In genomic region chr2:232434563-232435374, GRCh38 we compare ENCODE assay signal across 24 cellular contexts. TPM values are rescaled to one million over a fixed set of nuclear protein-coding genes. Genes with fewer than 3 reads are reported as not detected.
A peak's percentile ranks its signal among the peaks of the same experiment; 100 is the strongest.
DNase-seq lines count a peak whose midpoint lies in the region; ATAC-seq and TF ChIP-seq lines count a peak whose summit lies in the region.
"Had no signal": no experiment of that assay in that cellular context is flagged by ENCODE, and none has a peak within 500 bp of the region (broad histone marks: within the 10 kb centered on the region; RNA-seq: fewer than 3 reads in every experiment).

No MANE protein-coding gene starts in this region.

- in situ Hi-C loops in KBM-7 (cut with MboI; ENCODE audit: low pct_unique_long_range_greater_than_20kb, low sequenced_read_pairs): no loop called here

- no peaks in the 10 kb centered on the region for H3K36me3 ChIP-seq in HEK293 (ENCODE audit: control insufficient read depth in 2 of 2, insufficient read depth in 1 of 2, low read length in 2 of 2)
- H3K36me3 ChIP-seq: BE2C, MG63, SJSA1 had no signal

- 0 out of 2 replicates have a peak overlapping the region, but pooled peaks have one; percentile 4 for H3K27ac ChIP-seq in HEK293 (ENCODE audit: extremely low read depth, low read depth, low read length)
- H3K27ac ChIP-seq: SJSA1 had no signal

- H3K36me3 Mint-ChIP-seq in stimulated activated effector memory CD8-positive, alpha-beta T cell treated with anti-CD3 and anti-CD28 coated beads, Interleukin-12 subunit alpha, Interleukin-12 subunit beta, amount 100 ng/mL, for 72 hours: no peaks in the 10 kb centered on the region
- H3K36me3 Mint-ChIP-seq: CD4-positive, alpha-beta memory T cell; IgD-negative memory B cell had no signal

- CTCF ChIA-PET in HEK293 (lab: Yijun Ruan, JAX): interaction anchor here (0.6 to 1.8 kb wide), 9 partner anchors 13 to 631 kb away, joined by 3 to 4 read pairs (median 3); partner anchors contain the start of gene NPPC

- H3K4me3 Mint-ChIP-seq in stimulated activated effector memory CD8-positive, alpha-beta T cell treated with anti-CD3 and anti-CD28 coated beads, Interleukin-12 subunit alpha, Interleukin-12 subunit beta, amount 100 ng/mL, for 72 hours: no peak overlapping the region
- H3K4me3 Mint-ChIP-seq: CD4-positive, alpha-beta memory T cell; IgD-negative memory B cell had no signal

- no peak overlapping the region for H3K4me3 ChIP-seq in HEK293 (ENCODE audit: low read depth, low read length)
- H3K4me3 ChIP-seq: MG63, PC-9, SJSA1 had no signal

- POLR2A ChIA-PET in HEK293 (lab: Yijun Ruan, JAX): no interaction called here

- TF ChIP-seq CTCF in HEK293 (tag by site-specific recombination; IDR thresholded peaks at IDR 0.05): no peak

- H3K4me1 Mint-ChIP-seq in stimulated activated effector memory CD8-positive, alpha-beta T cell treated with anti-CD3 and anti-CD28 coated beads, Interleukin-12 subunit alpha, Interleukin-12 subunit beta, amount 100 ng/mL, for 72 hours: peaks cover 1% of the 10 kb centered on the region

- H3K9me3 ChIP-seq in HEK293 (ENCODE audit: control insufficient read depth, insufficient read depth, low read depth, low read length): no peaks in the 10 kb centered on the region
- H3K9me3 ChIP-seq: BE2C, MG63, SJSA1 had no signal

- peak; percentile 1 for DNase-seq in activated gamma-delta T cell treated with Interleukin-2 at 50 U/mL for 16 hours
- DNase-seq in activated gamma-delta T cell (lab: John Stamatoyannopoulos, UW): no peak
- peak; percentile 43 for DNase-seq in islet precursor cell
- DNase-seq in stimulated activated effector memory CD8-positive, alpha-beta T cell treated with anti-CD3 and anti-CD28 coated beads, Interleukin-12 subunit alpha, Interleukin-12 subunit beta, amount 100 ng/mL, for 72 hours (ENCODE audit: low spot score in 2 of 2): no peak
- DNase-seq in KBM-7: no peak
- no peak for DNase-seq in stimulated activated CD4-positive, alpha-beta T cell treated with anti-CD3 and anti-CD28 coated beads, Interleukin-12 subunit alpha, Interleukin-12 subunit beta, amount 100 ng/mL, for 4 hours
- no peak for DNase-seq in mesenteric fat pad (ENCODE audit: low spot score)
- DNase-seq: BE2C; CD4-positive, alpha-beta memory T cell; DMS53; EL; GOT3; Kasumi-1; MG63; NCI-H1092; NCI-H1436 treated with DMSO at 0.1 percent for 48 hours; NCI-H2029; NCI-H2171; NCI-H526; PC-9 had no signal

- H3K27ac Mint-ChIP-seq in stimulated activated effector memory CD8-positive, alpha-beta T cell treated with anti-CD3 and anti-CD28 coated beads, Interleukin-12 subunit alpha, Interleukin-12 subunit beta, amount 100 ng/mL, for 72 hours: peak overlapping the region; percentile 60
- H3K27ac Mint-ChIP-seq: CD4-positive, alpha-beta memory T cell had no signal

- H3K4me1 ChIP-seq in HEK293 (ENCODE audit: control insufficient read depth, insufficient read depth, low read length): no peaks in the 10 kb centered on the region
- H3K4me1 ChIP-seq: BE2C had no signal

- ATAC-seq in stimulated activated effector memory CD8-positive, alpha-beta T cell treated with anti-CD3 and anti-CD28 coated beads, Interleukin-12 subunit alpha, Interleukin-12 subunit beta, amount 100 ng/mL, for 72 hours: no peak

- H3K9me3 Mint-ChIP-seq in stimulated activated effector memory CD8-positive, alpha-beta T cell treated with anti-CD3 and anti-CD28 coated beads, Interleukin-12 subunit alpha, Interleukin-12 subunit beta, amount 100 ng/mL, for 72 hours: no peaks in the 10 kb centered on the region
- H3K9me3 Mint-ChIP-seq: IgD-negative memory B cell had no signal

TF ChIP-seq in HEK293, 187 proteins besides CTCF, POLR2A, EP300 and RAD21:
- TF ChIP-seq ZNF174 (tag by site-specific recombination; IDR thresholded peaks at IDR 0.05) (no peak), ZNF121 (tag by site-specific recombination; IDR thresholded peaks at IDR 0.05) (no peak), SP3 (tag by site-specific recombination; IDR thresholded peaks at IDR 0.05) (no peak), GLI4 (tag by site-specific recombination; IDR thresholded peaks at IDR 0.05) (no peak), ZNF544 (tag by site-specific recombination; IDR thresholded peaks at IDR 0.05) (no peak), MEIS1 (CRISPR knock-in tag; IDR thresholded peaks at IDR 0.05; ENCODE audit: borderline replicate concordance) (no peak), ZNF221 (tag by site-specific recombination; IDR thresholded peaks at IDR 0.05; ENCODE audit: borderline replicate concordance) (no peak), AEBP2 (tag by site-specific recombination; IDR thresholded peaks at IDR 0.05; ENCODE audit: borderline replicate concordance) (no peak)

RNA-seq across cellular contexts. Expression of gene ALPI, which starts 21.2 kb away (rescaled TPM):
- total RNA-seq in mesenteric fat pad: 0.71 TPM
- total RNA-seq: A172; CD4-positive, alpha-beta memory T cell; PC-9; SJSA1 had no signal

RNA-seq across cellular contexts. Expression of gene ALPG, which starts 28.1 kb away (rescaled TPM):
- total RNA-seq in mesenteric fat pad: not detected
- total RNA-seq: A172; CD4-positive, alpha-beta memory T cell had no signal

RNA-seq across cellular contexts. Expression of gene ECEL1, which starts 52.9 kb away (rescaled TPM):
- total RNA-seq in mesenteric fat pad: 0.35 TPM
- total RNA-seq: A172; CD4-positive, alpha-beta memory T cell; PC-9; SJSA1 had no signal

RNA-seq across cellular contexts. Expression of gene ALPP, which starts 56.2 kb away (rescaled TPM):
- total RNA-seq in mesenteric fat pad: not detected
- total RNA-seq: CD4-positive, alpha-beta memory T cell had no signal

Comparison
In these comparisons a context has a peak if more than half of its experiments do, and no peak if none do; other contexts are left out.
1. DNase-seq: peak in activated gamma-delta T cell treated with Interleukin-2 at 50 U/mL for 16 hours (single experiment) and islet precursor cell (single experiment); none in activated gamma-delta T cell (single experiment), stimulated activated effector memory CD8-positive, alpha-beta T cell treated with anti-CD3 and anti-CD28 coated beads, Interleukin-12 subunit alpha, Interleukin-12 subunit beta, amount 100 ng/mL, for 72 hours (0 of 2), KBM-7 (single experiment), stimulated activated CD4-positive, alpha-beta T cell treated with anti-CD3 and anti-CD28 coated beads, Interleukin-12 subunit alpha, Interleukin-12 subunit beta, amount 100 ng/mL, for 4 hours (single experiment) and mesenteric fat pad (single experiment).